ENCODE assay signal across 13 cellular contexts in genomic region chr18:79798999-79799370, GRCh38. TPM values are rescaled to one million over a fixed set of nuclear protein-coding genes. Genes with fewer than 3 reads are reported as not detected.
DNase-seq lines count a peak whose midpoint lies in the region; ATAC-seq, FAIRE-seq and TF ChIP-seq lines count a peak whose summit lies in the region.
"Had no signal": no experiment of that assay in that cellular context is flagged by ENCODE, and none has a peak within 500 bp of the region (broad histone marks: within the 10 kb centered on the region; RNA-seq: fewer than 3 reads in every experiment).

No MANE protein-coding gene starts in this region.

- peaks cover 0 to 12% (median 5%) of the 10 kb centered on the region in 4 experiments; a peak in 5 of 7 replicates for H3K4me1 ChIP-seq in H1 (replicated peaks in 1 of 4; ENCODE audit: control insufficient read depth in 3 of 4, insufficient read depth in 4 of 4, low read length in 3 of 4)
- H3K4me1 ChIP-seq in upper lobe of right lung, result peaks cover 10% of the 10 kb centered on the region

- H2BK5ac ChIP-seq in H1 (ENCODE audit: low read depth, low read length), result no peak overlapping the region

- WGBS in H1 (ENCODE audit: extremely low coverage in 1 of 2, insufficient coverage in 1 of 2, insufficient read length in 1 of 2, insufficient replicate concordance in 2 of 2, low coverage in 1 of 2, low lambda C conversion rate in 2 of 2, missing lambda C conversion rate in 1 of 2), 2 experiments, result 12% methylated on average over 14 of the region's 14 CpGs; no CpG with 5 or more reads in 1 of the 2 experiments

- no peak overlapping the region for H4K91ac ChIP-seq in H1 (replicated peaks; ENCODE audit: insufficient read length, low read length)

- H3K4me2 ChIP-seq in H1 (ENCODE audit: insufficient read depth in 1 of 2, low read depth in 2 of 2, low read length in 2 of 2), result peak overlapping the region; percentile 75 to 89

- H2BK120ac ChIP-seq in H1 (replicated peaks; ENCODE audit: low read depth, low read length), result no peak overlapping the region

- H3K4me1 Mint-ChIP-seq in natural killer cell treated with Interleukin-12 subunit alpha and Interleukin-12 subunit beta and Interleukin-15 and Interleukin-18, amount 100 ng/mL, for 72 hours (ENCODE audit: low read depth in 2 of 2), result peaks cover 7 to 10% of the 10 kb centered on the region in 2 donors
- H3K4me1 Mint-ChIP-seq in natural killer cell, result peaks cover 0 to 14% of the 10 kb centered on the region in 2 donors
- H3K4me1 Mint-ChIP-seq in naive thymus-derived CD8-positive, alpha-beta T cell, result peaks cover 11 to 23% (median 17%) of the 10 kb centered on the region in 4 donors
- H3K4me1 Mint-ChIP-seq in activated CD4-positive, alpha-beta T cell treated with anti-CD3 and anti-CD28 coated beads for 36 hours, result peaks cover 11% of the 10 kb centered on the region

- H3K27me3 ChIP-seq in H1 (replicated peaks in 1 of 4; ENCODE audit: control insufficient read depth in 3 of 4, extremely low read depth in 1 of 4, insufficient read depth in 3 of 4, low read length in 3 of 4), result peaks cover 22 to 45% (median 41%) of the 10 kb centered on the region in 4 experiments
- peaks cover 53% of the 10 kb centered on the region for H3K27me3 ChIP-seq in upper lobe of right lung

- POLR2A ChIA-PET in H1 (lab: Charles Lee; ENCODE audit: partially characterized antibody), result no interaction called here
- POLR2A ChIA-PET in naive thymus-derived CD8-positive, alpha-beta T cell (lab: Charles Lee), result no interaction called here
- POLR2A ChIA-PET in activated CD4-positive, alpha-beta T cell treated with anti-CD3 and anti-CD28 coated beads for 36 hours (lab: Charles Lee), result no interaction called here

- no peak overlapping the region for H3K23ac ChIP-seq in H1 (ENCODE audit: insufficient read length)

- H3K36me3 ChIP-seq in H1 (ENCODE audit: control insufficient read depth in 2 of 4, insufficient read depth in 4 of 4, low read length in 3 of 4) (no peaks in the 10 kb centered on the region), upper lobe of right lung (no peaks in the 10 kb centered on the region)

- H3K9me3 ChIP-seq in H1 (ENCODE audit: insufficient read depth in 2 of 2, low read depth in 1 of 2, low read length in 1 of 2) (no peaks in the 10 kb centered on the region), upper lobe of right lung (no peaks in the 10 kb centered on the region)

- no peaks in the 10 kb centered on the region for H3K9me3 Mint-ChIP-seq in natural killer cell treated with Interleukin-12 subunit alpha and Interleukin-12 subunit beta and Interleukin-15 and Interleukin-18, amount 100 ng/mL, for 72 hours
- no peaks in the 10 kb centered on the region for H3K9me3 Mint-ChIP-seq in natural killer cell
- no peaks in the 10 kb centered on the region for H3K9me3 Mint-ChIP-seq in naive thymus-derived CD8-positive, alpha-beta T cell
- H3K9me3 Mint-ChIP-seq in activated CD4-positive, alpha-beta T cell treated with anti-CD3 and anti-CD28 coated beads for 36 hours (ENCODE audit: low read depth), result no peaks in the 10 kb centered on the region
- H3K9me3 Mint-ChIP-seq: T-cell had no signal

- no peak overlapping the region for H3K9ac ChIP-seq in H1 (replicated peaks in 1 of 4; ENCODE audit: extremely low read depth in 1 of 4, low read depth in 3 of 4, low read length in 3 of 4)

- no peak overlapping the region for H3K27ac Mint-ChIP-seq in natural killer cell treated with Interleukin-12 subunit alpha and Interleukin-12 subunit beta and Interleukin-15 and Interleukin-18, amount 100 ng/mL, for 72 hours
- no peak overlapping the region for H3K27ac Mint-ChIP-seq in natural killer cell
- no peak overlapping the region for H3K27ac Mint-ChIP-seq in naive thymus-derived CD8-positive, alpha-beta T cell
- H3K27ac Mint-ChIP-seq in activated CD4-positive, alpha-beta T cell treated with anti-CD3 and anti-CD28 coated beads for 36 hours, result no peak overlapping the region
- H3K27ac Mint-ChIP-seq: CD4-positive, CD25-positive, alpha-beta regulatory T cell; T-cell had no signal

- CTCF ChIA-PET in H1 (lab: Charles Lee; ENCODE audit: partially characterized antibody), result interaction anchor here (0.5 to 1.9 kb wide), 6 partner anchors 7 to 261 kb away, joined by 3 to 4 read pairs (median 3); no protein-coding TSS in a partner anchor
- CTCF ChIA-PET in activated CD4-positive, alpha-beta T cell treated with anti-CD3 and anti-CD28 coated beads for 36 hours (lab: Charles Lee), result no interaction called here

- FAIRE-seq in H1 (lab: Jason Lieb, UNC) (no peak), urothelium cell line (lab: Jason Lieb, UNC) (no peak)
- FAIRE-seq: colon had no signal

- H3K56ac ChIP-seq in H1 (replicated peaks; ENCODE audit: insufficient read length, low read depth, low read length), result no peak overlapping the region

- no peak for DNase-seq in natural killer cell treated with Interleukin-12 subunit alpha and Interleukin-12 subunit beta and Interleukin-15 and Interleukin-18, amount 100 ng/mL, for 72 hours (ENCODE audit: low spot score)
- DNase-seq in natural killer cell (no peak), H1 (ENCODE audit: low read depth in 1 of 2, low spot score in 2 of 2) (peak in 1 of 2 experiments; percentile 66), upper lobe of right lung (peak; percentile 44), NOMO-1 treated with dmso at 0.1 percent for 144 hours (lab: John Stamatoyannopoulos, UW; ENCODE audit: unreplicated experiment) (no peak), urothelium cell line (ENCODE audit: low spot score) (no peak)
- no peak for DNase-seq in naive thymus-derived CD8-positive, alpha-beta T cell
- DNase-seq in activated CD4-positive, alpha-beta T cell treated with anti-CD3 and anti-CD28 coated beads for 36 hours, result no peak
- DNase-seq: CD4-positive, CD25-positive, alpha-beta regulatory T cell; Karpas-422; T-cell had no signal

- peaks cover 8% of the 10 kb centered on the region; the same call in 1 of the 2 replicates for H3K23me2 ChIP-seq in H1 (ENCODE audit: low read depth, low read length)

- no peak overlapping the region for H2AFZ ChIP-seq in H1 (ENCODE audit: low read length)

- no peak overlapping the region for H4K8ac ChIP-seq in H1 (ENCODE audit: extremely low read depth, insufficient read depth, low read length)

- intact Hi-C loops in natural killer cell (cut with micrococcal nuclease) (no loop called here), upper lobe of right lung (cut with DNase I) (no loop called here)
- intact Hi-C loops in activated CD4-positive, alpha-beta T cell treated with anti-CD3 and anti-CD28 coated beads for 36 hours (cut with DNase I, micrococcal nuclease), result loop anchor here (5.0 to 10.0 kb wide), 3 partner anchors 163 to 358 kb away; partner anchors contain the start of gene HSBP1L1 (in 1 of the 2)

- no peak overlapping the region for H4K5ac ChIP-seq in H1 (ENCODE audit: insufficient read length, low read depth, low read length)

- ATAC-seq in natural killer cell treated with Interleukin-12 subunit alpha and Interleukin-12 subunit beta and Interleukin-15 and Interleukin-18, amount 100 ng/mL, for 72 hours, result no peak
- ATAC-seq in natural killer cell, result no peak
- no peak for ATAC-seq in naive thymus-derived CD8-positive, alpha-beta T cell
- no peak for ATAC-seq in upper lobe of right lung
- ATAC-seq in activated CD4-positive, alpha-beta T cell treated with anti-CD3 and anti-CD28 coated beads for 36 hours, result no peak
- ATAC-seq: T-cell had no signal

- TF ChIP-seq EP300 in H1 (IDR thresholded peaks at IDR 0.05; ENCODE audit: borderline replicate concordance in 1 of 2, low read depth in 2 of 2, low read length in 2 of 2), result no peak

- TF ChIP-seq POLR2A in H1 (IDR thresholded peaks at IDR 0.05; ENCODE audit: control extremely low read depth in 1 of 2, low read depth in 2 of 2, low read length in 2 of 2), result no peak

- peaks cover 1 to 6% of the 10 kb centered on the region in 2 experiments for H4K20me1 ChIP-seq in H1 (replicated peaks in 1 of 2; ENCODE audit: control insufficient read depth in 1 of 2, insufficient read depth in 2 of 2, low read length in 2 of 2)

- no peak overlapping the region for H2AK5ac ChIP-seq in H1 (ENCODE audit: low read depth, low read length)

- no peak overlapping the region for H3K14ac ChIP-seq in H1 (ENCODE audit: insufficient read length)

- TF ChIP-seq CTCF in natural killer cell (IDR thresholded peaks at IDR 0.05) (no peak), H1 (IDR thresholded peaks at IDR 0.05; ENCODE audit: control extremely low read depth in 1 of 3, insufficient read depth in 1 of 3, low read depth in 1 of 3, low read length in 3 of 3) (no peak), upper lobe of right lung (IDR thresholded peaks at IDR 0.05) (no peak)

- H2BK12ac ChIP-seq in H1 (ENCODE audit: low read depth, low read length), result no peak overlapping the region

- TF ChIP-seq RAD21 in H1 (IDR thresholded peaks at IDR 0.05 in 1 of 2, conservative IDR thresholded peaks at IDR 0.05 in 1 of 2; ENCODE audit: low read depth in 2 of 2, low read length in 2 of 2), result no peak

- no peak overlapping the region for H3K4ac ChIP-seq in H1 (replicated peaks; ENCODE audit: insufficient read length, low read depth, low read length)

- peak overlapping the region; percentile 20 for H3K4me3 Mint-ChIP-seq in natural killer cell treated with Interleukin-12 subunit alpha and Interleukin-12 subunit beta and Interleukin-15 and Interleukin-18, amount 100 ng/mL, for 72 hours
- H3K4me3 Mint-ChIP-seq in natural killer cell, result no peak overlapping the region
- H3K4me3 Mint-ChIP-seq in naive thymus-derived CD8-positive, alpha-beta T cell, result peak overlapping the region in 8 of 10 donors; percentile 51 to 66 (median 54)
- no peak overlapping the region for H3K4me3 Mint-ChIP-seq in activated CD4-positive, alpha-beta T cell treated with anti-CD3 and anti-CD28 coated beads for 36 hours
- H3K4me3 Mint-ChIP-seq: CD4-positive, CD25-positive, alpha-beta regulatory T cell had no signal

- no peak overlapping the region for H2BK20ac ChIP-seq in H1 (ENCODE audit: low read length)

- H3K36me3 Mint-ChIP-seq in natural killer cell treated with Interleukin-12 subunit alpha and Interleukin-12 subunit beta and Interleukin-15 and Interleukin-18, amount 100 ng/mL, for 72 hours, result peaks cover 7% of the 10 kb centered on the region
- no peaks in the 10 kb centered on the region for H3K36me3 Mint-ChIP-seq in natural killer cell
- H3K36me3 Mint-ChIP-seq in naive thymus-derived CD8-positive, alpha-beta T cell, result peaks cover 0 to 5% (median 4%) of the 10 kb centered on the region in 3 donors
- no peaks in the 10 kb centered on the region for H3K36me3 Mint-ChIP-seq in activated CD4-positive, alpha-beta T cell treated with anti-CD3 and anti-CD28 coated beads for 36 hours (ENCODE audit: low read depth)
- H3K36me3 Mint-ChIP-seq: T-cell had no signal

- H3K27ac ChIP-seq in H1 (ENCODE audit: low read depth, low read length) (no peak overlapping the region), upper lobe of right lung (no peak overlapping the region)

- no peaks in the 10 kb centered on the region for H3K79me2 ChIP-seq in H1 (ENCODE audit: control insufficient read depth in 1 of 2, insufficient read depth in 2 of 2, low read length in 2 of 2)

- H3K18ac ChIP-seq in H1 (ENCODE audit: extremely low read depth, low read length), result no peak overlapping the region

- peaks cover 31 to 43% of the 10 kb centered on the region in 2 donors for H3K27me3 Mint-ChIP-seq in natural killer cell treated with Interleukin-12 subunit alpha and Interleukin-12 subunit beta and Interleukin-15 and Interleukin-18, amount 100 ng/mL, for 72 hours
- peaks cover 33 to 40% of the 10 kb centered on the region in 2 donors for H3K27me3 Mint-ChIP-seq in natural killer cell (ENCODE audit: low read depth in 2 of 2)
- peaks cover 26 to 49% (median 36%) of the 10 kb centered on the region in 5 donors for H3K27me3 Mint-ChIP-seq in naive thymus-derived CD8-positive, alpha-beta T cell
- H3K27me3 Mint-ChIP-seq in activated CD4-positive, alpha-beta T cell treated with anti-CD3 and anti-CD28 coated beads for 36 hours, result peaks cover 30% of the 10 kb centered on the region

- no peak overlapping the region for H2BK15ac ChIP-seq in H1 (ENCODE audit: low read length)

- no peaks in the 10 kb centered on the region for H3K79me1 ChIP-seq in H1 (ENCODE audit: low read depth, low read length)

- H3K4me3 ChIP-seq in H1 (ENCODE audit: extremely low read depth in 1 of 4, insufficient read depth in 2 of 4, low read depth in 3 of 4, low read length in 4 of 4) (peak overlapping the region; percentile 33 to 76 (median 60)), upper lobe of right lung (peak overlapping the region; percentile 26)

RNA-seq across cellular contexts. Expression of gene KCNG2, which starts 1.2 kb away (rescaled TPM):
- total RNA-seq in natural killer cell treated with Interleukin-12 subunit alpha and Interleukin-12 subunit beta and Interleukin-15 and Interleukin-18, amount 100 ng/mL, for 72 hours, result not detected
- not detected for total RNA-seq in natural killer cell
- total RNA-seq in H1 (2021; fragmentation: NEBNext Ultra II Directional; extraction: Animal tissue kit (Norgen Biotek cat#: 25700)), result 0.19 TPM in 1 of 2 replicates, not detected in the other
- 0.71 and 0.74 TPM in 2 replicates for polyA plus RNA-seq in H1 (2011; rRNA removed)
- polyA plus RNA-seq in H1 (2011; cell fraction: cytosol; rRNA removed), result 0.52 TPM
- 0.57 TPM for polyA plus RNA-seq in H1 (2011; cell fraction: nucleus; rRNA removed)
- 0.23 to 0.52 TPM (median 0.32 TPM) in 3 of 4 replicates, not detected in the other for polyA plus RNA-seq in H1 (2012, experiment 1 of 2)
- polyA plus RNA-seq in H1 (2012, experiment 2 of 2), result 0.14 TPM
- polyA plus RNA-seq in H1 (2013, experiment 1 of 2), result 0.10 TPM
- 0.04 TPM for polyA plus RNA-seq in H1 (2013, experiment 2 of 2)
- polyA minus RNA-seq in H1 (2011; rRNA and poly(A)+ RNA removed), result 0.13 TPM in 1 of 2 replicates, not detected in the other
- polyA minus RNA-seq in H1 (2011; cell fraction: cytosol; rRNA and poly(A)+ RNA removed), result not detected
- not detected for polyA minus RNA-seq in H1 (2011; cell fraction: nucleus; rRNA and poly(A)+ RNA removed)
- not detected for total RNA-seq in naive thymus-derived CD8-positive, alpha-beta T cell
- not detected for polyA plus RNA-seq in naive thymus-derived CD8-positive, alpha-beta T cell
- 0.46 TPM for total RNA-seq in upper lobe of right lung
- total RNA-seq in activated CD4-positive, alpha-beta T cell treated with anti-CD3 and anti-CD28 coated beads for 36 hours, result not detected
- total RNA-seq: CD4-positive, CD25-positive, alpha-beta regulatory T cell; pulmonary artery endothelial cell; T-cell had no signal
- polyA plus RNA-seq: CD4-positive, CD25-positive, alpha-beta regulatory T cell had no signal

Comparison
In these comparisons a context has a peak if more than half of its experiments do, and no peak if none do; other contexts are left out.
1. H3K4me3 Mint-ChIP-seq: peak in natural killer cell treated with Interleukin-12 subunit alpha and Interleukin-12 subunit beta and Interleukin-15 and Interleukin-18, amount 100 ng/mL, for 72 hours (single experiment) and naive thymus-derived CD8-positive, alpha-beta T cell (8 of 10); none in natural killer cell (single experiment) and activated CD4-positive, alpha-beta T cell treated with anti-CD3 and anti-CD28 coated beads for 36 hours (single experiment).
2. intact Hi-C loops: an anchor here in activated CD4-positive, alpha-beta T cell treated with anti-CD3 and anti-CD28 coated beads for 36 hours (5.0 to 10.0 kb wide); none called in natural killer cell and upper lobe of right lung.